8 cellular contexts compared by ENCODE assay signal in genomic region chr7:150189963-150190362, GRCh38.
DNase-seq lines count a peak whose midpoint lies in the region; ATAC-seq lines count a peak whose summit lies in the region.

No MANE protein-coding gene starts in this region.

- peak; percentile 89 for ATAC-seq in GM18499 (IDR thresholded peaks at IDR 0.05; ENCODE audit: insufficient read depth, unreplicated experiment)
- ATAC-seq in GM19043 (IDR thresholded peaks at IDR 0.05; ENCODE audit: low read depth, unreplicated experiment): peak; percentile 89
- peak; percentile 92 for ATAC-seq in GM21447 (IDR thresholded peaks at IDR 0.05; ENCODE audit: unreplicated experiment)
- peak; percentile 83 for ATAC-seq in HG02678 (IDR thresholded peaks at IDR 0.05; ENCODE audit: unreplicated experiment)
- peak; percentile 78 for ATAC-seq in HG03064 (IDR thresholded peaks at IDR 0.05; ENCODE audit: low read depth, unreplicated experiment)
- ATAC-seq in HG03457 (IDR thresholded peaks at IDR 0.05; ENCODE audit: unreplicated experiment): peak; percentile 94

- DNase-seq in astrocyte of the hippocampus (ENCODE audit: low read depth, low spot score): peak; percentile 3
- DNase-seq in kidney tubule cell (ENCODE audit: low spot score): peak; percentile 55

Comparison
In these comparisons a context has a peak if more than half of its experiments do, and no peak if none do; other contexts are left out.
1. Peak in every context shown above with its lines: DNase-seq and ATAC-seq.